Comparison of ENCODE assay signal across 1 cellular context in the genomic region with DNA sequence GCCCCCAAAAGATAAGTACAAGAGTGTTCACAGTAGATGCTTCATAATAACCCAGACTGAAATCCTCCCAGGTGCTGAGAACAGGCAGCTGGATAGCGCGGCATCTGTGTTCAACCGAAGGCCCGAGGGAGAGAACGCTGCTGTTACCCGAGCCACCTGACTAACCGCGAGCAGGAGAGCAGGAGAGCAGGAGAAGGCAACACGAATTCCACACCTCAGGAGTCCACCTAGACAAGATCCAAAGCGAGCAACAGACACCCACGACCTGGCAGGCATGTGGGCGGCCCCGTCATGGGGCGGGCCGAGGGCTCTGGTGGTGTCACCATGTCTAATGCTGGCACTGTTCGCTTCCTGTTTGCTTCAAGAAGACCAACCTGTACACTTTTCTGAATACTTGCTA.
TF ChIP-seq lines count a peak whose summit lies in the region.

No MANE protein-coding gene starts in this region.

TF ChIP-seq in HepG2, 621 proteins besides CTCF, POLR2A, EP300 and RAD21:
- no peak for TF ChIP-seq SP4 (CRISPR knock-in tag; IDR thresholded peaks at IDR 0.05)
- no peak for TF ChIP-seq ZHX2 (IDR thresholded peaks at IDR 0.05; ENCODE audit: low read depth)
- TF ChIP-seq ZHX2 (CRISPR knock-in tag; IDR thresholded peaks at IDR 0.05; ENCODE audit: borderline replicate concordance) = no peak
- no peak for TF ChIP-seq KDM6A (CRISPR knock-in tag; IDR thresholded peaks at IDR 0.05; ENCODE audit: low read depth)
- no peak for TF ChIP-seq DDIT3 (CRISPR knock-in tag; IDR thresholded peaks at IDR 0.05)
- TF ChIP-seq HOXD1 (CRISPR knock-in tag; IDR thresholded peaks at IDR 0.05) = no peak
- TF ChIP-seq HNRNPK (IDR thresholded peaks at IDR 0.05; ENCODE audit: low read depth, low read length, poor library complexity, severe bottlenecking) = no peak
- no peak for TF ChIP-seq CBFB (CRISPR knock-in tag; IDR thresholded peaks at IDR 0.05)
- no peak for TF ChIP-seq SRF (IDR thresholded peaks at IDR 0.05; ENCODE audit: low read depth, low read length)
- TF ChIP-seq ARNT (IDR thresholded peaks at IDR 0.05) = no peak
- no peak for TF ChIP-seq AHR (CRISPR knock-in tag; IDR thresholded peaks at IDR 0.05)
- no peak for TF ChIP-seq FLYWCH1 (CRISPR knock-in tag; IDR thresholded peaks at IDR 0.05)
